ENCODE assay signal across 10 cellular contexts in the genomic region with DNA sequence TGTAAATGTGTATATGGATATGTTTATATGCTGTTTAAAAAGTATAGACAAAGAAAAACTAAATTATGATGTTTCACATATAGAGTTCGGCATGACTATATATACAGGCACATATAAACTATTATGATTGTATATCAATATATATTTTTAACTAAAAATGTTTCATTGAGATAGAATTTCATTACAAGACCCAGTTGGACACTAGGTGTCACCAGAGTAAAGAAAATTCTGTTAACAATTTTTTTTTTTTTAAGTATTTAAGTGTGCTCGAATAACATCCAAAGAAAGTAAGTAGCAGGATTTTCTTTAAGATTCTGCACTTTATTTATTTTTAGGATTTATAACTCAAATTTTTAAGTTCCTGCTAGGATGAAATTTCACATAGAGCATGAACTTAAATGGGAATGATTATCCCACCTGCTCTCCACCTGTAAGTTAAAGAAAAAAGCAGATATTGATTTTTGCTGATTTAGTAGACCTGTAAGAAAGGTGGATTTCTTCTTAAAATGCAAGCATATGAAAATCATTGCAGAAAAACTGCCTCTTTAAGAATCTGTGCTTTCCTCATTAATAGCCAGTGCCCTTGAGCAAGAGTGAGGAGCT.
DNase-seq lines count a peak whose midpoint lies in the region; ATAC-seq, FAIRE-seq and TF ChIP-seq lines count a peak whose summit lies in the region.
"Had no signal": no experiment of that assay in that cellular context is flagged by ENCODE, and none has a peak within 500 bp of the region (broad histone marks: within the 10 kb centered on the region; RNA-seq: fewer than 3 reads in every experiment).

No MANE protein-coding gene starts in this region.

- CTCF ChIA-PET in activated naive CD4-positive, alpha-beta T cell treated with anti-CD3 and anti-CD28 coated beads for 36 hours (lab: Charles Lee): no interaction called here

- H3K27me3 Mint-ChIP-seq in activated naive CD4-positive, alpha-beta T cell treated with anti-CD3 and anti-CD28 coated beads for 36 hours (ENCODE audit: low read depth): no peaks in the 10 kb centered on the region
- H3K27me3 Mint-ChIP-seq in activated T-helper 1 cell treated with anti-CD3 and anti-CD28 coated beads, Interleukin-12 subunit alpha, Interleukin-12 subunit beta, Interleukin-2, Interleukin-4 antibody, amounts not matched to agents 30 ng/mL and 10 ng/mL and 1 ng/mL, durations not matched to agents 14 hours and 24 hours and 36 hours (ENCODE audit: insufficient read depth): no peaks in the 10 kb centered on the region

- H3K4me3 ChIP-seq in astrocyte of the cerebellum (ENCODE audit: low read depth, low read length) (no peak overlapping the region), lower lobe of right lung (no peak overlapping the region)
- H3K4me3 ChIP-seq: testis had no signal

- no peaks in the 10 kb centered on the region for H3K4me1 Mint-ChIP-seq in activated naive CD4-positive, alpha-beta T cell treated with anti-CD3 and anti-CD28 coated beads for 36 hours (ENCODE audit: low read depth)
- H3K4me1 Mint-ChIP-seq in activated T-helper 1 cell treated with anti-CD3 and anti-CD28 coated beads, Interleukin-12 subunit alpha, Interleukin-12 subunit beta, Interleukin-2, Interleukin-4 antibody, amounts not matched to agents 30 ng/mL and 10 ng/mL and 1 ng/mL, durations not matched to agents 14 hours and 24 hours and 36 hours (ENCODE audit: low read depth): no peaks in the 10 kb centered on the region

- in situ Hi-C loops in astrocyte of the cerebellum (cut with HindIII; ENCODE audit: low sequenced_read_pairs): no loop called here

- H3K36me3 ChIP-seq in lower lobe of right lung: no peaks in the 10 kb centered on the region

- H3K27ac ChIP-seq in lower lobe of right lung: no peak overlapping the region
- H3K27ac ChIP-seq: testis had no signal

- no peak for FAIRE-seq in D721Med (lab: Jason Lieb, UNC)

- intact Hi-C loops in lower lobe of right lung (cut with DNase I) (no loop called here), left colon (cut with DNase I, micrococcal nuclease) (no loop called here)
- intact Hi-C loops in activated naive CD4-positive, alpha-beta T cell treated with anti-CD3 and anti-CD28 coated beads for 36 hours (cut with micrococcal nuclease): no loop called here
- intact Hi-C loops in activated T-helper 1 cell treated with anti-CD3 and anti-CD28 coated beads, Interleukin-12 subunit alpha, Interleukin-12 subunit beta, Interleukin-2, Interleukin-4 antibody, amounts not matched to agents 30 ng/mL and 10 ng/mL and 1 ng/mL, durations not matched to agents 14 hours and 24 hours and 36 hours (cut with micrococcal nuclease): no loop called here

- H3K36me3 Mint-ChIP-seq in activated naive CD4-positive, alpha-beta T cell treated with anti-CD3 and anti-CD28 coated beads for 36 hours (ENCODE audit: low read depth): no peaks in the 10 kb centered on the region
- H3K36me3 Mint-ChIP-seq in activated T-helper 1 cell treated with anti-CD3 and anti-CD28 coated beads, Interleukin-12 subunit alpha, Interleukin-12 subunit beta, Interleukin-2, Interleukin-4 antibody, amounts not matched to agents 30 ng/mL and 10 ng/mL and 1 ng/mL, durations not matched to agents 14 hours and 24 hours and 36 hours (ENCODE audit: low read depth): no peaks in the 10 kb centered on the region

- H3K27me3 ChIP-seq in lower lobe of right lung (ENCODE audit: low read depth): no peaks in the 10 kb centered on the region
- H3K27me3 ChIP-seq: testis had no signal

- no peak overlapping the region for H3K4me3 Mint-ChIP-seq in activated naive CD4-positive, alpha-beta T cell treated with anti-CD3 and anti-CD28 coated beads for 36 hours
- H3K4me3 Mint-ChIP-seq in activated T-helper 1 cell treated with anti-CD3 and anti-CD28 coated beads, Interleukin-12 subunit alpha, Interleukin-12 subunit beta, Interleukin-2, Interleukin-4 antibody, amounts not matched to agents 30 ng/mL and 10 ng/mL and 1 ng/mL, durations not matched to agents 14 hours and 24 hours and 36 hours: no peak overlapping the region

- ATAC-seq in lower lobe of right lung: no peak
- ATAC-seq in left colon: no peak
- no peak for ATAC-seq in HG03108 (IDR thresholded peaks at IDR 0.05; ENCODE audit: unreplicated experiment)

- H3K4me1 ChIP-seq in lower lobe of right lung: no peaks in the 10 kb centered on the region
- H3K4me1 ChIP-seq: testis had no signal

- peak; percentile 41 for TF ChIP-seq CTCF in D721Med (IDR thresholded peaks at IDR 0.05; ENCODE audit: insufficient read depth, missing control alignments)
- no peak for TF ChIP-seq CTCF in astrocyte of the cerebellum (IDR thresholded peaks at IDR 0.05; ENCODE audit: low read depth, low read length, missing control alignments)
- peak; percentile 37 for TF ChIP-seq CTCF in lower lobe of right lung (IDR thresholded peaks at IDR 0.05)

- no peak for DNase-seq in D721Med (ENCODE audit: insufficient read length, low spot score)
- peak; percentile 30 for DNase-seq in LoVo (ENCODE audit: low spot score)
- peak; percentile 24 for DNase-seq in astrocyte of the cerebellum (ENCODE audit: low read depth)
- DNase-seq in lower lobe of right lung: no peak
- DNase-seq in left colon: no peak
- no peak for DNase-seq in activated naive CD4-positive, alpha-beta T cell treated with anti-CD3 and anti-CD28 coated beads for 36 hours
- DNase-seq in activated T-helper 1 cell treated with anti-CD3 and anti-CD28 coated beads, Interleukin-12 subunit alpha, Interleukin-12 subunit beta, Interleukin-2, Interleukin-4 antibody, amounts not matched to agents 30 ng/mL and 10 ng/mL and 1 ng/mL, durations not matched to agents 14 hours and 24 hours and 36 hours (ENCODE audit: low spot score): no peak
- DNase-seq: activated effector memory CD4-positive, alpha-beta T cell treated with anti-CD3 and anti-CD28 coated beads, Interleukin-2, amount 50 U/mL, for 16 hours; testis had no signal

- peaks cover 3% of the 10 kb centered on the region for H3K9me3 Mint-ChIP-seq in activated naive CD4-positive, alpha-beta T cell treated with anti-CD3 and anti-CD28 coated beads for 36 hours
- H3K9me3 Mint-ChIP-seq in activated T-helper 1 cell treated with anti-CD3 and anti-CD28 coated beads, Interleukin-12 subunit alpha, Interleukin-12 subunit beta, Interleukin-2, Interleukin-4 antibody, amounts not matched to agents 30 ng/mL and 10 ng/mL and 1 ng/mL, durations not matched to agents 14 hours and 24 hours and 36 hours: no peaks in the 10 kb centered on the region

- H3K27ac Mint-ChIP-seq in activated naive CD4-positive, alpha-beta T cell treated with anti-CD3 and anti-CD28 coated beads for 36 hours: no peak overlapping the region
- no peak overlapping the region for H3K27ac Mint-ChIP-seq in activated T-helper 1 cell treated with anti-CD3 and anti-CD28 coated beads, Interleukin-12 subunit alpha, Interleukin-12 subunit beta, Interleukin-2, Interleukin-4 antibody, amounts not matched to agents 30 ng/mL and 10 ng/mL and 1 ng/mL, durations not matched to agents 14 hours and 24 hours and 36 hours

- no peaks in the 10 kb centered on the region for H3K9me3 ChIP-seq in lower lobe of right lung
- H3K9me3 ChIP-seq: testis had no signal

Comparison
In these comparisons a context has a peak if more than half of its experiments do, and no peak if none do; other contexts are left out.
1. DNase-seq: peak in LoVo (single experiment) and astrocyte of the cerebellum (single experiment); none in D721Med (single experiment), lower lobe of right lung (single experiment), left colon (0 of 2), activated naive CD4-positive, alpha-beta T cell treated with anti-CD3 and anti-CD28 coated beads for 36 hours (single experiment) and activated T-helper 1 cell treated with anti-CD3 and anti-CD28 coated beads, Interleukin-12 subunit alpha, Interleukin-12 subunit beta, Interleukin-2, Interleukin-4 antibody, amounts not matched to agents 30 ng/mL and 10 ng/mL and 1 ng/mL, durations not matched to agents 14 hours and 24 hours and 36 hours (single experiment).